ENCODE assay signal across 8 cellular contexts in the genomic region with DNA sequence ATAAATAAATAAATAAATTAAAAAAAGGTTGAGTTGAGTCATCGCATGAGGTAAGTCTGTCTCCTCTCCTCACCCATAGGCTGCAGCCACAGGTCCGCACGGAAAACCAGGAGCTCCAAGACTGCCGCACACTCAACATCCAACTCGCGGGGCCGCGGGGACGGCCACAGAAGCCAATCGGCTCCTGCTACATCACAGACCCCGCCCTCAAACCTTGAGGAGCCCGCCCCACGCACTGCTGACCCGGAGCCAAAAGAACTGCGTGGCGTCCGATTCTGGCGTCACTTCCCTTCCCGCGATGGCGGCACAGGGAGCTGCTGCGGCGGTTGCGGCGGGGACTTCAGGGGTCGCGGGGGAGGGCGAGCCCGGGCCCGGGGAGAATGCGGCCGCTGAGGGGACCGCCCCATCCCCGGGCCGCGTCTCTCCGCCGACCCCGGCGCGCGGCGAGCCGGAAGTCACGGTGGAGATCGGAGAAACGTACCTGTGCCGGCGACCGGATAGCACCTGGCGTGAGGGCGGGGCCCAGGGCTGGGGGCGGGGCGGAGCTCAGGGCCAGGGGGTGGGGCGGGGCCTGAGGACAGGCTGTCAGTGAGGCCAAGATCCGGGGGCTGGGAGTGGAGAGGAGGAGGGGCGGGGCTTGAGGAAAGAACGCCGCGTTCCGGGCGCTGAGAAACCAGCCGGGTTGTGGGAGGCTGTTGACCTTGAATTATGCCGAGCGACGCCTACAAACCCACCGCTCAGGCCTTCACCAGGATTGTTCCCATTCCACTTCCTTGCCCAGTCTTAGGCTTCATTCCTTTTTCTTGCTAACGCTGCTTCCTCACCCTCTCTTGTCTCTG. TPM values are rescaled to one million over a fixed set of nuclear protein-coding genes. Genes with fewer than 3 reads are reported as not detected.
A peak's percentile ranks its signal among the peaks of the same experiment; 100 is the strongest.
DNase-seq lines count a peak whose midpoint lies in the region; ATAC-seq, FAIRE-seq and TF ChIP-seq lines count a peak whose summit lies in the region.

TSS of gene KAT8 (plus strand) at position 281 of the 839 bp plus-strand sequence. CDS start at position 299, 18 bp downstream.

- peak within 1 kb of the TSS; percentile 77; the same call in 1 of the 2 replicates for H2AFZ ChIP-seq in OCI-LY3 (ENCODE audit: low read depth, low read length)
- peak within 1 kb of the TSS; percentile 47 for H2AFZ ChIP-seq in endothelial cell of umbilical vein (ENCODE audit: low read depth, low read length)

- BruUV-seq in endothelial cell of umbilical vein (replicated peaks; lab: Mats Ljungman, UMichigan) = no TSS peak

- peaks cover 6% of the 10 kb centered on the region for H4K20me1 ChIP-seq in OCI-LY3 (ENCODE audit: insufficient read depth, low read length)
- no peaks in the 10 kb centered on the region for H4K20me1 ChIP-seq in endothelial cell of umbilical vein (replicated peaks; ENCODE audit: control insufficient read depth, extremely low read depth, insufficient read depth, low read length)

- H3K4me2 ChIP-seq in OCI-LY3 (ENCODE audit: low read length) = peak within 1 kb of the TSS; percentile 95
- H3K4me2 ChIP-seq in endothelial cell of umbilical vein (ENCODE audit: insufficient read depth, low read length) = peak within 1 kb of the TSS; percentile 80

- intact Hi-C loops in endothelial cell of umbilical vein (cut with micrococcal nuclease) = loop anchor here (1.0 to 2.0 kb wide), 6 partner anchors 23 to 323 kb away; partner anchors contain the start of genes FUS, STX4, VKORC1 and ZNF646

- FAIRE-seq in endothelial cell of umbilical vein (lab: Jason Lieb, UNC) = peak; percentile 96

- dilution Hi-C loops in endothelial cell of umbilical vein (cut with MboI; ENCODE audit: extremely low pct_ligation_motif_present, low sequenced_read_pairs) = no loop called here

- peak within 1 kb of the TSS; percentile 47 for H3K27ac ChIP-seq in OCI-LY3 (ENCODE audit: low read length)
- peak within 1 kb of the TSS; percentile 77 for H3K27ac ChIP-seq in endothelial cell of umbilical vein (ENCODE audit: insufficient read depth, low read depth, low read length)

- no peaks in the 10 kb centered on the region for H3K9me3 ChIP-seq in OCI-LY3 (ENCODE audit: insufficient read depth, low read length)
- no peaks in the 10 kb centered on the region for H3K9me3 ChIP-seq in endothelial cell of umbilical vein (replicated peaks; ENCODE audit: control insufficient read depth, insufficient read depth, low read length)

- H3K27me3 ChIP-seq in OCI-LY3 (ENCODE audit: low read depth, low read length) = no peaks in the 10 kb centered on the region
- H3K27me3 ChIP-seq in endothelial cell of umbilical vein (ENCODE audit: control insufficient read depth in 2 of 2, insufficient read depth in 2 of 2, low read length in 2 of 2) = no peaks in the 10 kb centered on the region

- H3K9ac ChIP-seq in OCI-LY3 (ENCODE audit: low read length) = peak within 1 kb of the TSS; percentile 67
- H3K9ac ChIP-seq in endothelial cell of umbilical vein (replicated peaks; ENCODE audit: extremely low read depth, insufficient read depth, low read length) = peak within 1 kb of the TSS; percentile 82

- no peaks in the 10 kb centered on the region for H3K9me1 ChIP-seq in endothelial cell of umbilical vein (replicated peaks; ENCODE audit: control insufficient read depth, extremely low read depth, insufficient read depth, low read length)

- H3K4me1 ChIP-seq in OCI-LY3 (ENCODE audit: low read length) (peaks cover 12% of the 10 kb centered on the region), endothelial cell of umbilical vein (ENCODE audit: control insufficient read depth, extremely low read depth, insufficient read depth, low read length) (peaks cover 7% of the 10 kb centered on the region)

- H3K79me2 ChIP-seq in OCI-LY3 (ENCODE audit: low read length) (peaks cover 18% of the 10 kb centered on the region), endothelial cell of umbilical vein (ENCODE audit: control insufficient read depth, insufficient read depth, low read length) (peaks cover 14% of the 10 kb centered on the region)

- H3K36me3 ChIP-seq in OCI-LY3 (replicated peaks; ENCODE audit: low read depth, low read length) = peaks cover 26% of the 10 kb centered on the region
- H3K36me3 ChIP-seq in endothelial cell of umbilical vein (ENCODE audit: control insufficient read depth in 2 of 2, extremely low read depth in 1 of 2, insufficient read depth in 2 of 2, low read length in 2 of 2) = peaks cover 3 to 14% of the 10 kb centered on the region in 2 experiments

- TF ChIP-seq CTCF in OCI-LY3 (IDR thresholded peaks at IDR 0.05; ENCODE audit: low read depth, low read length) (no peak), endothelial cell of umbilical vein (IDR thresholded peaks at IDR 0.05; ENCODE audit: extremely low read depth in 1 of 2, insufficient read depth in 1 of 2, low read depth in 1 of 2, low read length in 2 of 2) (no peak)

- CTCF ChIA-PET in endothelial cell of umbilical vein (lab: Charles Lee) = interaction anchor here (0.9 to 1.6 kb wide), 10 partner anchors 15 to 334 kb away, joined by 3 to 27 read pairs (median 5); partner anchors contain the start of genes HSD3B7, PRSS8 and VKORC1

- DNase-seq in D341Med (ENCODE audit: low spot score) (peak; percentile 96), HuH-7 (ENCODE audit: low spot score) (peak; percentile 97), endothelial cell of umbilical vein (ENCODE audit: low read depth, low spot score) (peak; percentile 98), middle frontal gyrus (ENCODE audit: extremely low spot score, low spot score) (peak; percentile 97)
- peak; percentile 97 for DNase-seq in activated CD8-positive, alpha-beta memory T cell treated with anti-CD3 and anti-CD28 coated beads, Interleukin-2, amount 50 U/mL, for 48 hours
- DNase-seq in stimulated activated CD8-positive, alpha-beta memory T cell treated with anti-CD3 and anti-CD28 coated beads, Interleukin-2, amount 100 ng/mL, for 48 hours (ENCODE audit: low read depth in 2 of 2) = peak; percentile 96 to 97

- TF ChIP-seq POLR2A in endothelial cell of umbilical vein (IDR thresholded peaks at IDR 0.05; ENCODE audit: low read depth, low read length) = peak; percentile 84

- H3K4me3 ChIP-seq in OCI-LY3 (ENCODE audit: low read length) (peak within 1 kb of the TSS; percentile 95), endothelial cell of umbilical vein (replicated peaks in 1 of 3; ENCODE audit: insufficient read depth in 1 of 3, low read depth in 1 of 3, low read length in 3 of 3) (peak within 1 kb of the TSS; percentile 54 to 79 (median 79))

- POLR2A ChIA-PET in endothelial cell of umbilical vein (lab: Charles Lee) = interaction anchor here (0.8 to 1.6 kb wide), 6 partner anchors 11 to 322 kb away, joined by 3 to 31 read pairs (median 6); partner anchors contain the start of gene FUS

- peak; percentile 85 for ATAC-seq in GM21515 (IDR thresholded peaks at IDR 0.05; ENCODE audit: unreplicated experiment)

TF ChIP-seq in endothelial cell of umbilical vein, 7 proteins besides CTCF, POLR2A, EP300 and RAD21:
- peak; percentile 86 for TF ChIP-seq POLR2AphosphoS5 (IDR thresholded peaks at IDR 0.05; ENCODE audit: insufficient read depth, low read depth, low read length)
- TF ChIP-seq MAX (IDR thresholded peaks at IDR 0.05; ENCODE audit: insufficient read depth, insufficient read length) = no peak

RNA-seq across cellular contexts. Expression of gene KAT8, which starts in this region (rescaled TPM):
- total RNA-seq in endothelial cell of umbilical vein = 42.1 and 42.8 TPM in 2 replicates
- polyA plus RNA-seq in endothelial cell of umbilical vein = 30.7 and 33.3 TPM in 2 replicates
- polyA plus RNA-seq in endothelial cell of umbilical vein (2011; cell fraction: cytosol; rRNA removed) = 34.3 and 35.5 TPM in 2 replicates
- polyA plus RNA-seq in endothelial cell of umbilical vein (2011; cell fraction: nucleus; rRNA removed) = 77.6 and 81.0 TPM in 2 replicates
- 22.1 and 28.4 TPM in 2 replicates for polyA plus RNA-seq in endothelial cell of umbilical vein (2012)
- polyA minus RNA-seq in endothelial cell of umbilical vein = 19.9 and 21.8 TPM in 2 replicates
- 19.7 TPM for polyA minus RNA-seq in endothelial cell of umbilical vein (2011; cell fraction: cytosol; rRNA and poly(A)+ RNA removed)
- 18.9 and 19.1 TPM in 2 replicates for polyA minus RNA-seq in endothelial cell of umbilical vein (2011; cell fraction: nucleus; rRNA and poly(A)+ RNA removed)

Comparison
In these comparisons a context has a peak if more than half of its experiments do, and no peak if none do; other contexts are left out.
1. Peak in every context shown above with its lines: DNase-seq, ATAC-seq, H3K4me3 ChIP-seq and H3K27ac ChIP-seq.